Comparison of ENCODE assay signal across 1 cellular context in genomic region chr6:26322645-26323482, GRCh38.
TF ChIP-seq lines count a peak whose summit lies in the region.

No MANE protein-coding gene starts in this region.

TF ChIP-seq in GM12878, 131 proteins besides CTCF, POLR2A, EP300 and RAD21 (continued from another document):
- TF ChIP-seq, protein P1, sequence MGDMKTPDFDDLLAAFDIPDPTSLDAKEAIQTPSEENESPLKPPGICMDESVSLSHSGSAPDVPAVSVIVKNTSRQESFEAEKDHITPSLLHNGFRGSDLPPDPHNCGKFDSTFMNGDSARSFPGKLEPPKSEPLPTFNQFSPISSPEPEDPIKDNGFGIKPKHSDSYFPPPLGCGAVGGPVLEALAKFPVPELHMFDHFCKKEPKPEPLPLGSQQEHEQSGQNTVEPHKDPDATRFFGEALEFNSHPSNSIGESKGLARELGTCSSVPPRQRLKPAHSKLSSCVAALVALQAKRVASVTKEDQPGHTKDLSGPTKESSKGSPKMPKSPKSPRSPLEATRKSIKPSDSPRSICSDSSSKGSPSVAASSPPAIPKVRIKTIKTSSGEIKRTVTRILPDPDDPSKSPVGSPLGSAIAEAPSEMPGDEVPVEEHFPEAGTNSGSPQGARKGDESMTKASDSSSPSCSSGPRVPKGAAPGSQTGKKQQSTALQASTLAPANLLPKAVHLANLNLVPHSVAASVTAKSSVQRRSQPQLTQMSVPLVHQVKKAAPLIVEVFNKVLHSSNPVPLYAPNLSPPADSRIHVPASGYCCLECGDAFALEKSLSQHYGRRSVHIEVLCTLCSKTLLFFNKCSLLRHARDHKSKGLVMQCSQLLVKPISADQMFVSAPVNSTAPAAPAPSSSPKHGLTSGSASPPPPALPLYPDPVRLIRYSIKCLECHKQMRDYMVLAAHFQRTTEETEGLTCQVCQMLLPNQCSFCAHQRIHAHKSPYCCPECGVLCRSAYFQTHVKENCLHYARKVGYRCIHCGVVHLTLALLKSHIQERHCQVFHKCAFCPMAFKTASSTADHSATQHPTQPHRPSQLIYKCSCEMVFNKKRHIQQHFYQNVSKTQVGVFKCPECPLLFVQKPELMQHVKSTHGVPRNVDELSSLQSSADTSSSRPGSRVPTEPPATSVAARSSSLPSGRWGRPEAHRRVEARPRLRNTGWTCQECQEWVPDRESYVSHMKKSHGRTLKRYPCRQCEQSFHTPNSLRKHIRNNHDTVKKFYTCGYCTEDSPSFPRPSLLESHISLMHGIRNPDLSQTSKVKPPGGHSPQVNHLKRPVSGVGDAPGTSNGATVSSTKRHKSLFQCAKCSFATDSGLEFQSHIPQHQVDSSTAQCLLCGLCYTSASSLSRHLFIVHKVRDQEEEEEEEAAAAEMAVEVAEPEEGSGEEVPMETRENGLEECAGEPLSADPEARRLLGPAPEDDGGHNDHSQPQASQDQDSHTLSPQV (IDR thresholded peaks at IDR 0.05), result no peak; the same call in 1 of the 2 replicates
